In genomic region chr1:6053206-6053546, GRCh38 we compare ENCODE assay signal across 13 cellular contexts. TPM values are rescaled to one million over a fixed set of nuclear protein-coding genes. Genes with fewer than 3 reads are reported as not detected.
A peak's percentile ranks its signal among the peaks of the same experiment; 100 is the strongest.
DNase-seq lines count a peak whose midpoint lies in the region; ATAC-seq and TF ChIP-seq lines count a peak whose summit lies in the region.
"Had no signal": no experiment of that assay in that cellular context is flagged by ENCODE, and none has a peak within 500 bp of the region (broad histone marks: within the 10 kb centered on the region; RNA-seq: fewer than 3 reads in every experiment).

No MANE protein-coding gene starts in this region.

- no peaks in the 10 kb centered on the region for H3K27me3 Mint-ChIP-seq in activated naive CD4-positive, alpha-beta T cell treated with anti-CD3 and anti-CD28 coated beads, Interleukin-2, amount 10 ng/mL, durations not matched to agents 7 days and 5 days
- peaks cover 26% of the 10 kb centered on the region for H3K27me3 Mint-ChIP-seq in chondrocyte (ENCODE audit: low read depth)
- H3K27me3 Mint-ChIP-seq: CD4-positive, CD25-positive, alpha-beta regulatory T cell; IgD-negative memory B cell had no signal

- TF ChIP-seq CTCF in OCI-LY7 (conservative IDR thresholded peaks at IDR 0.05; ENCODE audit: low read length), result peak; percentile 42; the same call in 1 of the 2 replicates
- peak; percentile 10 for TF ChIP-seq CTCF in chondrocyte (IDR thresholded peaks at IDR 0.05)
- no peak for TF ChIP-seq CTCF in WERI-Rb-1 (IDR thresholded peaks at IDR 0.05; ENCODE audit: low read depth, low read length)
- no peak for TF ChIP-seq CTCF in GM20000 (IDR thresholded peaks at IDR 0.05; ENCODE audit: extremely low read depth, missing control alignments)

- H2BK5ac ChIP-seq in neuronal stem cell (ENCODE audit: low read length), result no peak overlapping the region

- no peak overlapping the region for H2BK120ac ChIP-seq in neuronal stem cell (ENCODE audit: low read depth, low read length)

- no peak overlapping the region for H3K27ac ChIP-seq in OCI-LY7 (ENCODE audit: low read depth, low read length, poor library complexity, severe bottlenecking)
- no peak overlapping the region for H3K27ac ChIP-seq in neuronal stem cell (replicated peaks; ENCODE audit: low read length)
- H3K27ac ChIP-seq in WERI-Rb-1, result no peak overlapping the region

- no peak overlapping the region for H2BK12ac ChIP-seq in neuronal stem cell (ENCODE audit: low read length)

- BruUV-seq in OCI-LY7 (replicated peaks; lab: Mats Ljungman, UMichigan), result no TSS peak

- H3K4me3 ChIP-seq in OCI-LY7 (ENCODE audit: low read depth, low read length, poor library complexity, severe bottlenecking) (no peak overlapping the region), neuronal stem cell (ENCODE audit: low read length in 2 of 2) (no peak overlapping the region), WERI-Rb-1 (ENCODE audit: low read depth, low read length) (no peak overlapping the region)

- H3K9me3 ChIP-seq in OCI-LY7 (ENCODE audit: low read length) (no peaks in the 10 kb centered on the region), neuronal stem cell (replicated peaks in 1 of 2; ENCODE audit: control insufficient read depth in 2 of 2, insufficient read depth in 1 of 2, low read depth in 1 of 2, low read length in 2 of 2) (no peaks in the 10 kb centered on the region), WERI-Rb-1 (ENCODE audit: severe bottlenecking) (no peaks in the 10 kb centered on the region)

- peak overlapping the region; percentile 80 for H3K27ac Mint-ChIP-seq in activated naive CD4-positive, alpha-beta T cell treated with anti-CD3 and anti-CD28 coated beads, Interleukin-2, amount 10 ng/mL, durations not matched to agents 7 days and 5 days
- no peak overlapping the region for H3K27ac Mint-ChIP-seq in chondrocyte (ENCODE audit: unreplicated experiment)
- H3K27ac Mint-ChIP-seq: CD4-positive, CD25-positive, alpha-beta regulatory T cell had no signal

- H4K20me1 ChIP-seq in OCI-LY7 (ENCODE audit: insufficient read depth, low read length), result no peaks in the 10 kb centered on the region

- H3K79me1 ChIP-seq in neuronal stem cell (ENCODE audit: low read depth, low read length), result peaks cover 1% of the 10 kb centered on the region

- H3K9me2 ChIP-seq in OCI-LY7 (ENCODE audit: insufficient read depth, low read length), result no peaks in the 10 kb centered on the region

- POLR2A ChIA-PET in OCI-LY7 (lab: Charles Lee), result no interaction called here

- H3K4me3 Mint-ChIP-seq in activated naive CD4-positive, alpha-beta T cell treated with anti-CD3 and anti-CD28 coated beads, Interleukin-2, amount 10 ng/mL, durations not matched to agents 7 days and 5 days, result no peak overlapping the region
- no peak overlapping the region for H3K4me3 Mint-ChIP-seq in chondrocyte (ENCODE audit: unreplicated experiment)
- H3K4me3 Mint-ChIP-seq: IgD-negative memory B cell had no signal

- H4K91ac ChIP-seq in neuronal stem cell (ENCODE audit: low read depth, low read length, poor library complexity), result no peak overlapping the region

- no CpG with 5 or more reads among the region's 8 CpGs for WGBS in neuronal stem cell (ENCODE audit: extremely low coverage in 2 of 2, insufficient read length in 2 of 2, insufficient replicate concordance in 1 of 2), 2 donors

- H3K18ac ChIP-seq in neuronal stem cell (ENCODE audit: low read length), result peak overlapping the region; percentile 61

- no peak overlapping the region for H3K9ac ChIP-seq in neuronal stem cell (ENCODE audit: low read depth, low read length, poor library complexity)

- H3K4me1 Mint-ChIP-seq in activated naive CD4-positive, alpha-beta T cell treated with anti-CD3 and anti-CD28 coated beads, Interleukin-2, amount 10 ng/mL, durations not matched to agents 7 days and 5 days, result peaks cover 4% of the 10 kb centered on the region
- H3K4me1 Mint-ChIP-seq in chondrocyte (ENCODE audit: low read depth), result peaks cover 7% of the 10 kb centered on the region

- peaks cover 47% of the 10 kb centered on the region for H3K36me3 Mint-ChIP-seq in activated naive CD4-positive, alpha-beta T cell treated with anti-CD3 and anti-CD28 coated beads, Interleukin-2, amount 10 ng/mL, durations not matched to agents 7 days and 5 days
- H3K36me3 Mint-ChIP-seq in chondrocyte (ENCODE audit: low read depth), result no peaks in the 10 kb centered on the region

- H3K27me3 ChIP-seq in neuronal stem cell (ENCODE audit: control insufficient read depth in 3 of 3, insufficient read depth in 3 of 3, low read depth in 1 of 3, low read length in 3 of 3), result peaks cover 0 to 23% (median 1%) of the 10 kb centered on the region in 3 experiments
- H3K27me3 ChIP-seq in WERI-Rb-1 (ENCODE audit: insufficient read depth, low read depth, severe bottlenecking), result no peaks in the 10 kb centered on the region

- H3K4ac ChIP-seq in neuronal stem cell (ENCODE audit: low read length), result no peak overlapping the region

- no peaks in the 10 kb centered on the region for H3K36me3 ChIP-seq in OCI-LY7 (ENCODE audit: insufficient read depth, low read length)
- no peaks in the 10 kb centered on the region for H3K36me3 ChIP-seq in neuronal stem cell (replicated peaks in 1 of 2; ENCODE audit: control insufficient read depth in 2 of 2, insufficient read depth in 2 of 2, low read length in 2 of 2)
- H3K36me3 ChIP-seq in WERI-Rb-1, result no peaks in the 10 kb centered on the region

- no peak overlapping the region for H3K23ac ChIP-seq in neuronal stem cell (ENCODE audit: low read depth, low read length, poor library complexity)

- H3K4me2 ChIP-seq in OCI-LY7 (ENCODE audit: low read length) (no peak overlapping the region), neuronal stem cell (ENCODE audit: insufficient read depth, low read length, poor library complexity, severe bottlenecking) (no peak overlapping the region)

- no peaks in the 10 kb centered on the region for H3K79me2 ChIP-seq in OCI-LY7 (ENCODE audit: insufficient read depth, low read depth, low read length)

- H3K9me3 Mint-ChIP-seq in activated naive CD4-positive, alpha-beta T cell treated with anti-CD3 and anti-CD28 coated beads, Interleukin-2, amount 10 ng/mL, durations not matched to agents 7 days and 5 days, result no peaks in the 10 kb centered on the region
- no peaks in the 10 kb centered on the region for H3K9me3 Mint-ChIP-seq in chondrocyte (ENCODE audit: low read depth)
- H3K9me3 Mint-ChIP-seq: CD4-positive, CD25-positive, alpha-beta regulatory T cell; H9 had no signal

- intact Hi-C loops in OCI-LY7 (cut with micrococcal nuclease; ENCODE audit: unreplicated experiment), result no loop called here

- ATAC-seq in GM21367 (IDR thresholded peaks at IDR 0.05; ENCODE audit: unreplicated experiment), result no peak

- H2AFZ ChIP-seq in OCI-LY7 (ENCODE audit: low read length) (no peak overlapping the region), neuronal stem cell (ENCODE audit: low read length) (no peak overlapping the region)

- H3K4me1 ChIP-seq in OCI-LY7 (ENCODE audit: insufficient read depth, low read length, poor library complexity, severe bottlenecking), result no peaks in the 10 kb centered on the region
- peaks cover 6 to 7% of the 10 kb centered on the region in 2 donors for H3K4me1 ChIP-seq in neuronal stem cell (ENCODE audit: control insufficient read depth in 2 of 2, insufficient read depth in 1 of 2, low read depth in 1 of 2, low read length in 2 of 2)

- no peak overlapping the region for H3K14ac ChIP-seq in neuronal stem cell (ENCODE audit: low read length)

- H4K8ac ChIP-seq in neuronal stem cell (ENCODE audit: low read depth, low read length), result no peak overlapping the region

- CTCF ChIA-PET in activated naive CD4-positive, alpha-beta T cell treated with anti-CD3 and anti-CD28 coated beads, Interleukin-2, amount 10 ng/mL, durations not matched to agents 7 days and 5 days (lab: Charles Lee), result interaction anchor here (0.7 to 1.1 kb wide), 4 partner anchors 14 to 386 kb away, joined by 3 to 4 read pairs (median 3); no protein-coding TSS in a partner anchor
- CTCF ChIA-PET in OCI-LY7 (lab: Charles Lee; ENCODE audit: unreplicated experiment), result no interaction called here

- H2AK5ac ChIP-seq in neuronal stem cell (ENCODE audit: low read depth, low read length), result no peak overlapping the region

- no peak overlapping the region for H2BK15ac ChIP-seq in neuronal stem cell (ENCODE audit: low read length)

- DNase-seq in activated naive CD4-positive, alpha-beta T cell treated with anti-CD3 and anti-CD28 coated beads, Interleukin-2, amount 10 ng/mL, durations not matched to agents 7 days and 5 days, result no peak
- DNase-seq in activated naive CD4-positive, alpha-beta T cell treated with anti-CD3 and anti-CD28 coated beads, Interleukin-2, amount 50 U/mL, for 16 hours, result no peak
- DNase-seq in OCI-LY7 (ENCODE audit: low spot score) (no peak), chondrocyte (ENCODE audit: low spot score) (no peak), neuronal stem cell (ENCODE audit: low spot score) (no peak), WERI-Rb-1 (no peak), GM20000 (ENCODE audit: low spot score) (no peak)
- DNase-seq: GF-D8, NCI-H510A had no signal

RNA-seq across cellular contexts. Expression of gene KCNAB2, which starts 7.5 kb away (rescaled TPM):
- 42.1 and 46.7 TPM in 2 replicates for total RNA-seq in OCI-LY7 (2014; rRNA removed; shearing (Covaris generic))
- total RNA-seq in OCI-LY7 (2022), result 120 and 133 TPM in 2 replicates
- total RNA-seq in chondrocyte, result 4.2 to 7.3 TPM (median 5.2 TPM) in 3 replicates
- polyA plus RNA-seq in neuronal stem cell (2013, experiment 1 of 2), result 5.4 TPM
- 6.0 TPM for polyA plus RNA-seq in neuronal stem cell (2013, experiment 2 of 2)

Comparison
In these comparisons a context has a peak if more than half of its experiments do, and no peak if none do; other contexts are left out.
1. CTCF ChIP-seq: peak in OCI-LY7 (single experiment) and chondrocyte (single experiment); none in WERI-Rb-1 (single experiment) and GM20000 (single experiment).